20 cellular contexts compared by ENCODE assay signal in the genomic region with DNA sequence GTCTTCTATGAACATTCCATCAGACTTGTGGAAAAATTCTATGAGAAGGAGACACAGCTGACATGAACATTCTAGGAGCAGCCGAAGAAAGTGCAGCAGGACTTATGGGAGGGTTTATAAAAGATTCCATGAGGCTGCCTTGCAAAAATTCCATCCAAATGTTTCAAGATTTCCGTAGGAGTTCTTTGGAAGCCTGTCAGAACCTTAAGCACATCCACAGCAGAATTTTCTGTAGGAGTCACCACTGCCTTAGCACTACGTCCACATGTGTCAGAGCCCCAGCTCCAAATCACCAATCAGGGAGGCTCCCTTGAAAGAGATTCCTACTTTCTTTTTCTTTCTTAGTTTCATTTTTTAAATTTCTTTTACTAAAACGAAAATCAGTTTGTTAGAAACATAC.
DNase-seq lines count a peak whose midpoint lies in the region; ATAC-seq, FAIRE-seq and TF ChIP-seq lines count a peak whose summit lies in the region.
"Had no signal": no experiment of that assay in that cellular context is flagged by ENCODE, and none has a peak within 500 bp of the region (broad histone marks: within the 10 kb centered on the region; RNA-seq: fewer than 3 reads in every experiment).

No MANE protein-coding gene starts in this region.

- no peak overlapping the region for H2AFZ ChIP-seq in mesenchymal stem cell (ENCODE audit: low read depth, low read length)

- no peak overlapping the region for H4K8ac ChIP-seq in mesenchymal stem cell (ENCODE audit: low read length)

- H3K79me1 ChIP-seq in mesenchymal stem cell (replicated peaks; ENCODE audit: low read length, poor library complexity, severe bottlenecking), result no peaks in the 10 kb centered on the region

- peak; percentile 61 for DNase-seq in AG04449 (ENCODE audit: low read depth, low spot score)
- peak; percentile 71 for DNase-seq in GM04503 (ENCODE audit: low read depth)
- no peak for DNase-seq in mesenchymal stem cell
- DNase-seq in GF-D8 (lab: John Stamatoyannopoulos, UW), result no peak
- DNase-seq in NCI-H2196 (lab: John Stamatoyannopoulos, UW; ENCODE audit: unreplicated experiment), result no peak
- no peak for DNase-seq in effector CD8-positive, alpha-beta T cell (lab: John Stamatoyannopoulos, UW)
- DNase-seq: effector CD4-positive, alpha-beta T cell; glutamatergic neuron; MM.1S; NCI-H2107; NCI-H446 treated with DMSO at 0.1 percent for 48 hours; stimulated activated CD4-positive, alpha-beta T cell treated with anti-CD3 and anti-CD28 coated beads, Interleukin-1b, Interleukin-23, amount 100 ng/mL, for 48 hours; substantia nigra; T-helper 9 cell had no signal

- no peak overlapping the region for H2BK5ac ChIP-seq in mesenchymal stem cell (ENCODE audit: low read depth, low read length, poor library complexity, severe bottlenecking)

- H3K4ac ChIP-seq in mesenchymal stem cell (ENCODE audit: low read depth in 1 of 2, low read length in 2 of 2), result no peak overlapping the region

- no peak overlapping the region for H3K18ac ChIP-seq in mesenchymal stem cell (ENCODE audit: low read depth in 1 of 2, low read length in 2 of 2)

- H3K27ac ChIP-seq in mesenchymal stem cell (ENCODE audit: low read length, poor library complexity, severe bottlenecking), result no peak overlapping the region

- no peak overlapping the region for H2BK120ac ChIP-seq in mesenchymal stem cell (ENCODE audit: low read depth, low read length)

- no peak overlapping the region for H3K23ac ChIP-seq in mesenchymal stem cell (ENCODE audit: low read length in 2 of 2)

- peaks cover 0 to 10% of the 10 kb centered on the region in 2 experiments for H3K27me3 ChIP-seq in mesenchymal stem cell (ENCODE audit: control insufficient read depth in 1 of 2, insufficient read depth in 1 of 2, low read length in 2 of 2)

- no peak overlapping the region for H2BK12ac ChIP-seq in mesenchymal stem cell (ENCODE audit: low read length in 2 of 2)

- H2AK5ac ChIP-seq in mesenchymal stem cell (ENCODE audit: low read length, severe bottlenecking), result no peak overlapping the region

- H2BK15ac ChIP-seq in mesenchymal stem cell (ENCODE audit: low read depth, poor library complexity, severe bottlenecking), result no peak overlapping the region

- CTCF ChIA-PET in AG04449 (lab: Yijun Ruan, JAX), result no interaction called here

- no peaks in the 10 kb centered on the region for H3K36me3 ChIP-seq in mesenchymal stem cell (ENCODE audit: control insufficient read depth in 1 of 2, insufficient read depth in 2 of 2, low read depth in 1 of 2, low read length in 2 of 2)

- H3K4me3 ChIP-seq in AG04449 (ENCODE audit: low read depth, low read length), result no peak overlapping the region
- peak overlapping the region in 1 of 2 experiments; percentile 65 for H3K4me3 ChIP-seq in mesenchymal stem cell (ENCODE audit: insufficient read depth in 1 of 2, low read depth in 1 of 2, low read length in 2 of 2)
- H3K4me3 ChIP-seq: K562 had no signal

- POLR2A ChIA-PET in AG04449 (lab: Yijun Ruan, JAX), result interaction anchor here (0.7 to 2.6 kb wide), 3 partner anchors 8 to 68 kb away, joined by 3 to 20 read pairs (median 6); no protein-coding TSS in a partner anchor

- H3K9me3 ChIP-seq in mesenchymal stem cell (ENCODE audit: control insufficient read depth, low read length), result peaks cover 8% of the 10 kb centered on the region

- no peak overlapping the region for H4K91ac ChIP-seq in mesenchymal stem cell (ENCODE audit: low read length)

- H3K4me2 ChIP-seq in mesenchymal stem cell (ENCODE audit: low read length, poor library complexity, severe bottlenecking), result no peak overlapping the region

- peak; percentile 41 for FAIRE-seq in endometrium (lab: Jason Lieb, UNC)
- FAIRE-seq: A204.1, D721Med, K562 had no signal

- peak overlapping the region; percentile 90 for H3K9ac ChIP-seq in mesenchymal stem cell (ENCODE audit: low read length)

- no peak for TF ChIP-seq CTCF in AG04449 (IDR thresholded peaks at IDR 0.05; ENCODE audit: insufficient read depth, low read length, missing control alignments)

- 89% methylated on average over 3 of the region's 4 CpGs for WGBS in mesenchymal stem cell

- H3K14ac ChIP-seq in mesenchymal stem cell (ENCODE audit: low read length in 2 of 2), result no peak overlapping the region

- H3K4me1 ChIP-seq in mesenchymal stem cell (ENCODE audit: control insufficient read depth, insufficient read depth, low read depth, low read length), result peaks cover 5% of the 10 kb centered on the region

- no peak for ATAC-seq in HG02571 (IDR thresholded peaks at IDR 0.05; ENCODE audit: unreplicated experiment)
- ATAC-seq: activated naive CD4-positive, alpha-beta T cell treated with anti-CD3 and anti-CD28 coated beads, Interleukin-2, amount 50 U/mL, for 72 hours; K562 had no signal

Comparison
In these comparisons a context has a peak if more than half of its experiments do, and no peak if none do; other contexts are left out.
1. DNase-seq: peak in AG04449 (single experiment) and GM04503 (single experiment); none in mesenchymal stem cell (single experiment), GF-D8 (single experiment), NCI-H2196 (single experiment) and effector CD8-positive, alpha-beta T cell (single experiment).